In genomic region chr5:154172785-154173184, GRCh38 we compare ENCODE assay signal across 23 cellular contexts.
"Had no signal": no experiment of that assay in that cellular context is flagged by ENCODE, and none has a peak within 500 bp of the region (broad histone marks: within the 10 kb centered on the region; RNA-seq: fewer than 3 reads in every experiment).

No MANE protein-coding gene starts in this region.

- H3K36me3 ChIP-seq: stomach, suprapubic skin, thoracic aorta, thyroid gland, tibial artery, tibial nerve, transverse colon, upper lobe of left lung, upper lobe of right lung, uterus, vagina had no signal

- H3K27ac ChIP-seq: stomach, suprapubic skin, testis, thoracic aorta, thyroid gland, tibial artery, tibial nerve, transverse colon, upper lobe of left lung, upper lobe of right lung, uterus, vagina had no signal

- H3K9me3 ChIP-seq: stomach, suprapubic skin, testis, thoracic aorta, thyroid gland, tibial artery, tibial nerve, transverse colon, upper lobe of left lung, upper lobe of right lung, uterus, vagina had no signal

- H3K27me3 ChIP-seq: suprapubic skin, testis, thyroid gland, tibial artery, tibial nerve, transverse colon, upper lobe of left lung, upper lobe of right lung, uterus, vagina had no signal

- H3K4me1 ChIP-seq: suprapubic skin, testis, thyroid gland, tibial nerve, upper lobe of left lung, upper lobe of right lung, uterus, vagina had no signal

- DNase-seq: stimulated activated CD4-positive, alpha-beta T cell treated with anti-CD3 and anti-CD28 coated beads, Interleukin-2, amount 100 ng/mL, for 48 hours; stimulated activated CD4-positive, alpha-beta T cell treated with anti-CD3 and anti-CD28 coated beads, Interleukin-4, amount 100 ng/mL, for 1 hour; stimulated activated CD4-positive, alpha-beta T cell treated with anti-CD3 and anti-CD28 coated beads, Interleukin-4, amount 100 ng/mL, for 24 hours; stimulated activated CD4-positive, alpha-beta T cell treated with anti-CD3 and anti-CD28 coated beads, Interleukin-4, amount 100 ng/mL, for 4 hours; stimulated activated CD8-positive, alpha-beta memory T cell treated with anti-CD3 and anti-CD28 coated beads, Interleukin-4, amount 100 ng/mL, for 48 hours; stimulated activated naive B cell treated with anti-CD40 and anti-IgM and Interleukin-4, amounts not matched to agents 10 μg/mL and 1 μg/mL and 100 μg/mL, for 72 hours; stimulated activated naive CD4-positive, alpha-beta T cell; stimulated activated naive CD4-positive, alpha-beta T cell treated with Interleukin-2 at 50 U/mL for 16 hours; stimulated activated naive CD8-positive, alpha-beta T cell treated with anti-CD3 and anti-CD28 coated beads, Interleukin-15, amount 100 ng/mL, for 72 hours; stimulated activated naive CD8-positive, alpha-beta T cell treated with anti-CD3 and anti-CD28 coated beads, Interleukin-15, Interleukin-2, amounts not matched to agents 100 U/mL and 50 U/mL, for 24 hours; stomach; substantia nigra; testis; thyroid gland; tibial artery; transverse colon; upper lobe of left lung; upper lobe of right lung; uterus had no signal

- H3K4me3 ChIP-seq: stomach, suprapubic skin, testis, thoracic aorta, thyroid gland, tibial artery, tibial nerve, transverse colon, upper lobe of left lung, upper lobe of right lung, uterus, vagina had no signal
